In the genomic region with DNA sequence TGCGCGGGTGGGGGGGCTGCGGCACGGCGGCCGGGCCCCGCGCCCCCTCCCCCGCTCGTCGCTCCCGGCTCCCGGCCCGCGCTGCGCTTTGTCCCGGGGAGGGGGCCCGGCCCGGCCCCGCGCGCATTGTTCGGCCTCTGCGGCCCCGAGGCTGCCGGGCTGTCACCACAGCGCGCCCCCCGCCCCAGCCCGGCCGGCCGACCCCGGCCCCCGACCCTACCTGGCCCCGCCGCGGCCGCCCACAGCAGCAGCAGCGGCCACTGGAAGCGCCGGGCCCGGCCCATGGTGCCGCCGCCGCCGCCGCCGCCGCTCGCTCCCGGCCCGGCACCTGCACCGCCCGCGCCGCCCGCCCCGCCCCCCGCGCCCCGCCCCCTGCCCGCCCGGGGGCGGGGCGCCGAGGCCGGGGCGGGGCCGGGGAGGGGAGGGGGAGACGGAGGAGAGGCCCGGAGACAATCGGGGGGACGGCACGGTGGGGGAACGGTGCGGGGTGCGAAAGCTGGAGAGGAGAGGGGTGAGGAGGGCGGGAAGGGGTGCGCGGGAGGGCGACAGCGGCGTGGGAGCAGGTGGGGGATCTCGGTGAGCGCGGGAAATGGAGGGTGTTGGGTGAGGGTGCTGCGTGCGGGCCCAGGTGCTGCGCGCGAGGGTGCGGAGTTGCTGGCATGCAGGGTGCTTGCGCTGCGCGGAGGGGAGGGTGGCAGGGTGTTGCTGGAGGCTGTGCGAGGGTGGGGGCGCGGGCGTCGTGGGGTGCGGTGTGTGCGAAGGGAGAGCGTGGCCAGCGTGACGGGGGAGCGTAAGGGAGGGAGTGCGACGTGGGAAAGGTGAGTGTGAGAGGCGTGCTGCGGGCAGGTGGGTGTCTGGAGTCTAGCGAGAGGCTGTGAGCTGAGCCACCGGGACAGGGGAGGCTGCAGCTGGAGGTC, we compare ENCODE assay signal across 1 cellular context.
TF ChIP-seq lines count a peak whose summit lies in the region.

A gene with protein sequence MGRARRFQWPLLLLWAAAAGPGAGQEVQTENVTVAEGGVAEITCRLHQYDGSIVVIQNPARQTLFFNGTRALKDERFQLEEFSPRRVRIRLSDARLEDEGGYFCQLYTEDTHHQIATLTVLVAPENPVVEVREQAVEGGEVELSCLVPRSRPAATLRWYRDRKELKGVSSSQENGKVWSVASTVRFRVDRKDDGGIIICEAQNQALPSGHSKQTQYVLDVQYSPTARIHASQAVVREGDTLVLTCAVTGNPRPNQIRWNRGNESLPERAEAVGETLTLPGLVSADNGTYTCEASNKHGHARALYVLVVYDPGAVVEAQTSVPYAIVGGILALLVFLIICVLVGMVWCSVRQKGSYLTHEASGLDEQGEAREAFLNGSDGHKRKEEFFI (minus strand): TSS at position 344 of the 917 bp plus-strand sequence. CDS start 60 bp downstream, at position 284.

TF ChIP-seq in HepG2, 621 proteins besides CTCF, POLR2A, EP300 and RAD21 (continued from another document and continues in another):
- TF ChIP-seq, protein P1, sequence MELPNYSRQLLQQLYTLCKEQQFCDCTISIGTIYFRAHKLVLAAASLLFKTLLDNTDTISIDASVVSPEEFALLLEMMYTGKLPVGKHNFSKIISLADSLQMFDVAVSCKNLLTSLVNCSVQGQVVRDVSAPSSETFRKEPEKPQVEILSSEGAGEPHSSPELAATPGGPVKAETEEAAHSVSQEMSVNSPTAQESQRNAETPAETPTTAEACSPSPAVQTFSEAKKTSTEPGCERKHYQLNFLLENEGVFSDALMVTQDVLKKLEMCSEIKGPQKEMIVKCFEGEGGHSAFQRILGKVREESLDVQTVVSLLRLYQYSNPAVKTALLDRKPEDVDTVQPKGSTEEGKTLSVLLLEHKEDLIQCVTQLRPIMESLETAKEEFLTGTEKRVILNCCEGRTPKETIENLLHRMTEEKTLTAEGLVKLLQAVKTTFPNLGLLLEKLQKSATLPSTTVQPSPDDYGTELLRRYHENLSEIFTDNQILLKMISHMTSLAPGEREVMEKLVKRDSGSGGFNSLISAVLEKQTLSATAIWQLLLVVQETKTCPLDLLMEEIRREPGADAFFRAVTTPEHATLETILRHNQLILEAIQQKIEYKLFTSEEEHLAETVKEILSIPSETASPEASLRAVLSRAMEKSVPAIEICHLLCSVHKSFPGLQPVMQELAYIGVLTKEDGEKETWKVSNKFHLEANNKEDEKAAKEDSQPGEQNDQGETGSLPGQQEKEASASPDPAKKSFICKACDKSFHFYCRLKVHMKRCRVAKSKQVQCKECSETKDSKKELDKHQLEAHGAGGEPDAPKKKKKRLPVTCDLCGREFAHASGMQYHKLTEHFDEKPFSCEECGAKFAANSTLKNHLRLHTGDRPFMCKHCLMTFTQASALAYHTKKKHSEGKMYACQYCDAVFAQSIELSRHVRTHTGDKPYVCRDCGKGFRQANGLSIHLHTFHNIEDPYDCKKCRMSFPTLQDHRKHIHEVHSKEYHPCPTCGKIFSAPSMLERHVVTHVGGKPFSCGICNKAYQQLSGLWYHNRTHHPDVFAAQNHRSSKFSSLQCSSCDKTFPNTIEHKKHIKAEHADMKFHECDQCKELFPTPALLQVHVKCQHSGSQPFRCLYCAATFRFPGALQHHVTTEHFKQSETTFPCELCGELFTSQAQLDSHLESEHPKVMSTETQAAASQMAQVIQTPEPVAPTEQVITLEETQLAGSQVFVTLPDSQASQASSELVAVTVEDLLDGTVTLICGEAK (IDR thresholded peaks at IDR 0.05), result no peak
- TF ChIP-seq, protein P1 (CRISPR knock-in tag; IDR thresholded peaks at IDR 0.05), result no peak
- TF ChIP-seq MATR3 (CRISPR knock-in tag; IDR thresholded peaks at IDR 0.05) (no peak), EEA1 (CRISPR knock-in tag; IDR thresholded peaks at IDR 0.05; ENCODE audit: borderline replicate concordance) (peak; percentile 95), HDAC1 (CRISPR knock-in tag; IDR thresholded peaks at IDR 0.05) (no peak), KDM2A (CRISPR knock-in tag; IDR thresholded peaks at IDR 0.05; ENCODE audit: borderline replicate concordance, low read depth) (0 out of 2 replicates have a peak, but pooled peaks have one; percentile 19), RNF2 (conservative IDR thresholded peaks at IDR 0.05; ENCODE audit: low read depth) (0 out of 2 replicates have a peak, but pooled peaks have one; percentile 33), JUND (CRISPR knock-in tag; IDR thresholded peaks at IDR 0.05) (no peak), ZKSCAN8 (CRISPR knock-in tag; IDR thresholded peaks at IDR 0.05; ENCODE audit: borderline replicate concordance) (no peak), ZNF550 (CRISPR knock-in tag; IDR thresholded peaks at IDR 0.05; ENCODE audit: borderline replicate concordance) (peak; percentile 63; the same call in 1 of the 2 replicates), HNRNPLL (IDR thresholded peaks at IDR 0.05; ENCODE audit: low read depth, low read length, poor library complexity, severe bottlenecking) (peak; percentile 22), RXRA (CRISPR knock-in tag; IDR thresholded peaks at IDR 0.05) (0 out of 2 replicates have a peak, but pooled peaks have one; percentile 25), FOXC1 (CRISPR knock-in tag; IDR thresholded peaks at IDR 0.05; ENCODE audit: borderline replicate concordance) (no peak), ZNF335 (CRISPR knock-in tag; IDR thresholded peaks at IDR 0.05) (no peak), ZNF605 (CRISPR knock-in tag; IDR thresholded peaks at IDR 0.05) (0 out of 2 replicates have a peak, but pooled peaks have one; percentile 25), DPF2 (CRISPR knock-in tag; IDR thresholded peaks at IDR 0.05; ENCODE audit: borderline replicate concordance, low read depth) (no peak), ZNF180 (CRISPR knock-in tag; IDR thresholded peaks at IDR 0.05; ENCODE audit: borderline replicate concordance, low read depth) (no peak), EED (CRISPR knock-in tag; IDR thresholded peaks at IDR 0.05) (peak; percentile 44; the same call in 1 of the 2 replicates), ZNF629 (CRISPR knock-in tag; conservative IDR thresholded peaks at IDR 0.05) (no peak), GABPB1 (CRISPR knock-in tag; IDR thresholded peaks at IDR 0.05) (peak; percentile 42; the same call in 1 of the 2 replicates), ZNF234 (CRISPR knock-in tag; conservative IDR thresholded peaks at IDR 0.05) (0 out of 2 replicates have a peak, but pooled peaks have one; percentile 38), LCORL (IDR thresholded peaks at IDR 0.05) (no peak), LCORL (CRISPR knock-in tag; IDR thresholded peaks at IDR 0.05) (peak; percentile 29; the same call in 1 of the 2 replicates), NRL (CRISPR knock-in tag; IDR thresholded peaks at IDR 0.05; ENCODE audit: borderline replicate concordance) (peak; percentile 81), SPEN (CRISPR knock-in tag; IDR thresholded peaks at IDR 0.05; ENCODE audit: low read depth) (0 out of 2 replicates have a peak, but pooled peaks have one; percentile 24)
- TF ChIP-seq, protein P2, sequence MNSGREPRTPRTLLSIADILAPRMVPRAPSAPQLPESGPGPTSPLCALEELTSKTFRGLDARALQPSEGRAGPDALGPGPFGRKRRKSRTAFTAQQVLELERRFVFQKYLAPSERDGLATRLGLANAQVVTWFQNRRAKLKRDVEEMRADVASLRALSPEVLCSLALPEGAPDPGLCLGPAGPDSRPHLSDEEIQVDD (CRISPR knock-in tag; IDR thresholded peaks at IDR 0.05; ENCODE audit: borderline replicate concordance), result peak; percentile 76; the same call in 1 of the 2 replicates
- TF ChIP-seq, protein P3, sequence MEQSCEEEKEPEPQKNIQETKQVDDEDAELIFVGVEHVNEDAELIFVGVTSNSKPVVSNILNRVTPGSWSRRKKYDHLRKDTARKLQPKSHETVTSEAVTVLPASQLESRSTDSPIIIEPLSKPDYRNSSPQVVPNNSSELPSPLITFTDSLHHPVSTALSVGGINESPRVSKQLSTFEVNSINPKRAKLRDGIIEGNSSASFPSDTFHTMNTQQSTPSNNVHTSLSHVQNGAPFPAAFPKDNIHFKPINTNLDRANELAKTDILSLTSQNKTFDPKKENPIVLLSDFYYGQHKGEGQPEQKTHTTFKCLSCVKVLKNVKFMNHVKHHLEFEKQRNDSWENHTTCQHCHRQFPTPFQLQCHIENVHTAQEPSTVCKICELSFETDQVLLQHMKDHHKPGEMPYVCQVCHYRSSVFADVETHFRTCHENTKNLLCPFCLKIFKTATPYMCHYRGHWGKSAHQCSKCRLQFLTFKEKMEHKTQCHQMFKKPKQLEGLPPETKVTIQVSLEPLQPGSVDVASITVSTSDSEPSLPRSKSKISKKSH (CRISPR knock-in tag; IDR thresholded peaks at IDR 0.05; ENCODE audit: borderline replicate concordance), result peak; percentile 57; the same call in 1 of the 2 replicates
- TF ChIP-seq, protein P4, sequence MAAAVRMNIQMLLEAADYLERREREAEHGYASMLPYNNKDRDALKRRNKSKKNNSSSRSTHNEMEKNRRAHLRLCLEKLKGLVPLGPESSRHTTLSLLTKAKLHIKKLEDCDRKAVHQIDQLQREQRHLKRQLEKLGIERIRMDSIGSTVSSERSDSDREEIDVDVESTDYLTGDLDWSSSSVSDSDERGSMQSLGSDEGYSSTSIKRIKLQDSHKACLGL (CRISPR knock-in tag; IDR thresholded peaks at IDR 0.05), result 0 out of 2 replicates have a peak, but pooled peaks have one; percentile 42
- TF ChIP-seq, protein P5, sequence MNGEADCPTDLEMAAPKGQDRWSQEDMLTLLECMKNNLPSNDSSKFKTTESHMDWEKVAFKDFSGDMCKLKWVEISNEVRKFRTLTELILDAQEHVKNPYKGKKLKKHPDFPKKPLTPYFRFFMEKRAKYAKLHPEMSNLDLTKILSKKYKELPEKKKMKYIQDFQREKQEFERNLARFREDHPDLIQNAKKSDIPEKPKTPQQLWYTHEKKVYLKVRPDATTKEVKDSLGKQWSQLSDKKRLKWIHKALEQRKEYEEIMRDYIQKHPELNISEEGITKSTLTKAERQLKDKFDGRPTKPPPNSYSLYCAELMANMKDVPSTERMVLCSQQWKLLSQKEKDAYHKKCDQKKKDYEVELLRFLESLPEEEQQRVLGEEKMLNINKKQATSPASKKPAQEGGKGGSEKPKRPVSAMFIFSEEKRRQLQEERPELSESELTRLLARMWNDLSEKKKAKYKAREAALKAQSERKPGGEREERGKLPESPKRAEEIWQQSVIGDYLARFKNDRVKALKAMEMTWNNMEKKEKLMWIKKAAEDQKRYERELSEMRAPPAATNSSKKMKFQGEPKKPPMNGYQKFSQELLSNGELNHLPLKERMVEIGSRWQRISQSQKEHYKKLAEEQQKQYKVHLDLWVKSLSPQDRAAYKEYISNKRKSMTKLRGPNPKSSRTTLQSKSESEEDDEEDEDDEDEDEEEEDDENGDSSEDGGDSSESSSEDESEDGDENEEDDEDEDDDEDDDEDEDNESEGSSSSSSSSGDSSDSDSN (CRISPR knock-in tag; IDR thresholded peaks at IDR 0.05), result 0 out of 2 replicates have a peak, but pooled peaks have one; percentile 36
- TF ChIP-seq, protein P6, sequence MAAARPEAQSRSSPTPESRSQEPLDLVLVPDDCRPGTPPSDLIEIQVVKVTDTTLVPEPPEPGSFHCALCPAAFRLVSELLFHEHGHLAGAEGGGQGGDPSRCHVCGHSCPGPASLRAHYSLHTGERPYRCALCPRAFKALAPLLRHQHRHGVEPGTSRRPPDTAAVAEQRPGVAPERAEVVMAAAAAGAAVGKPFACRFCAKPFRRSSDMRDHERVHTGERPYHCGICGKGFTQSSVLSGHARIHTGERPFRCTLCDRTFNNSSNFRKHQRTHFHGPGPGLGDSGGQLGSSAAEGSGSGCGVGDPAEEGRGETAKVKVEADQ (CRISPR knock-in tag; IDR thresholded peaks at IDR 0.05; ENCODE audit: borderline replicate concordance), result 0 out of 2 replicates have a peak, but pooled peaks have one; percentile 36
- TF ChIP-seq, protein P7, sequence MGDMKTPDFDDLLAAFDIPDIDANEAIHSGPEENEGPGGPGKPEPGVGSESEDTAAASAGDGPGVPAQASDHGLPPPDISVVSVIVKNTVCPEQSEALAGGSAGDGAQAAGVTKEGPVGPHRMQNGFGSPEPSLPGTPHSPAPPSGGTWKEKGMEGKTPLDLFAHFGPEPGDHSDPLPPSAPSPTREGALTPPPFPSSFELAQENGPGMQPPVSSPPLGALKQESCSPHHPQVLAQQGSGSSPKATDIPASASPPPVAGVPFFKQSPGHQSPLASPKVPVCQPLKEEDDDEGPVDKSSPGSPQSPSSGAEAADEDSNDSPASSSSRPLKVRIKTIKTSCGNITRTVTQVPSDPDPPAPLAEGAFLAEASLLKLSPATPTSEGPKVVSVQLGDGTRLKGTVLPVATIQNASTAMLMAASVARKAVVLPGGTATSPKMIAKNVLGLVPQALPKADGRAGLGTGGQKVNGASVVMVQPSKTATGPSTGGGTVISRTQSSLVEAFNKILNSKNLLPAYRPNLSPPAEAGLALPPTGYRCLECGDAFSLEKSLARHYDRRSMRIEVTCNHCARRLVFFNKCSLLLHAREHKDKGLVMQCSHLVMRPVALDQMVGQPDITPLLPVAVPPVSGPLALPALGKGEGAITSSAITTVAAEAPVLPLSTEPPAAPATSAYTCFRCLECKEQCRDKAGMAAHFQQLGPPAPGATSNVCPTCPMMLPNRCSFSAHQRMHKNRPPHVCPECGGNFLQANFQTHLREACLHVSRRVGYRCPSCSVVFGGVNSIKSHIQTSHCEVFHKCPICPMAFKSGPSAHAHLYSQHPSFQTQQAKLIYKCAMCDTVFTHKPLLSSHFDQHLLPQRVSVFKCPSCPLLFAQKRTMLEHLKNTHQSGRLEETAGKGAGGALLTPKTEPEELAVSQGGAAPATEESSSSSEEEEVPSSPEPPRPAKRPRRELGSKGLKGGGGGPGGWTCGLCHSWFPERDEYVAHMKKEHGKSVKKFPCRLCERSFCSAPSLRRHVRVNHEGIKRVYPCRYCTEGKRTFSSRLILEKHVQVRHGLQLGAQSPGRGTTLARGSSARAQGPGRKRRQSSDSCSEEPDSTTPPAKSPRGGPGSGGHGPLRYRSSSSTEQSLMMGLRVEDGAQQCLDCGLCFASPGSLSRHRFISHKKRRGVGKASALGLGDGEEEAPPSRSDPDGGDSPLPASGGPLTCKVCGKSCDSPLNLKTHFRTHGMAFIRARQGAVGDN (CRISPR knock-in tag; IDR thresholded peaks at IDR 0.05), result peak; percentile 89
